In the genomic region with DNA sequence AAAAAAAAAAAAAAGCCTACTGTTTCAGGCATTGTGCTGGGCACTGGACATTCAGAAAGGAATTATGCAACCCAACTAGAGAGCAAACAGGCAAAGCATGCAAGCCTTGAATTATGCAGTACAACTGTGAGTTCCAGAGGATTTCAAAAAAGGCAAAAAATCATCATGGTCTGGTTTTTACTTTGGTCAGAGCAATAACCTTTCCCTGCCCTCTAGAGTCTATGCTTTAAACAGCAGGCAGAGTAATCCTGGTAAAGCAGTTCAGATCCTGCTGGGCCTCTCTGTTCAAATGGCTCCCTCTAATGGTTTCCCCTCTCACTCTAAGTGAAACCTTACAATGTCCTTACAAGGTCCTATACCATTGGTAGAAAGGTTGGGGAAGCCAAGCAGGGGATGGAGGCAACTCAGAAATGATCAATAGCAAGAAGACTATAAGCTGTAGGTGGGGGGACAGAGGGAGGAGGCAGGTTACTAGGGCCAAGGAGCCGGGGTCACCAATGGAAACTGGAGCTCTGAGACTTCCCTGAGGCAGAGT, we compare ENCODE assay signal across 8 cellular contexts. TPM values are rescaled to one million over a fixed set of nuclear protein-coding genes. Genes with fewer than 3 reads are reported as not detected.
DNase-seq lines count a peak whose midpoint lies in the region; ATAC-seq and TF ChIP-seq lines count a peak whose summit lies in the region.

No MANE protein-coding gene starts in this region.

- no peak overlapping the region for H3K9ac ChIP-seq in SK-N-MC (ENCODE audit: insufficient read length)

- no peak overlapping the region for H3K27ac Mint-ChIP-seq in central memory CD8-positive, alpha-beta T cell (ENCODE audit: low read depth)
- H3K27ac Mint-ChIP-seq in stimulated activated naive CD8-positive, alpha-beta T cell treated with anti-CD3 and anti-CD28 coated beads, Interleukin-15, amount 100 ng/mL, for 72 hours, result peak overlapping the region in 1 of 2 donors; percentile 74

- no peaks in the 10 kb centered on the region for H3K27me3 ChIP-seq in kidney epithelial cell (ENCODE audit: control insufficient read depth, insufficient read depth, low read length)

- DNase-seq in AG08396 (ENCODE audit: low spot score) (peak; percentile 89), NCI-H1105 treated with DMSO at 0.1 percent for 48 hours (lab: John Stamatoyannopoulos, UW) (peak; percentile 70), SK-N-MC (ENCODE audit: low read depth, low spot score) (peak; percentile 79), kidney epithelial cell (ENCODE audit: low read depth) (peak; percentile 76)
- peak in 1 of 2 donors; percentile 23 for DNase-seq in central memory CD8-positive, alpha-beta T cell (ENCODE audit: low spot score in 2 of 2)
- peak; percentile 54 to 62 for DNase-seq in stimulated activated naive CD8-positive, alpha-beta T cell treated with anti-CD3 and anti-CD28 coated beads, Interleukin-15, amount 100 ng/mL, for 72 hours

- TF ChIP-seq CTCF in GM12872 (IDR thresholded peaks at IDR 0.05; ENCODE audit: insufficient read depth, low read depth, low read length), result peak; percentile 86
- TF ChIP-seq CTCF in kidney epithelial cell (IDR thresholded peaks at IDR 0.05; ENCODE audit: insufficient read depth, low read length, poor library complexity, severe bottlenecking), result peak; percentile 97

- H3K27me3 Mint-ChIP-seq in central memory CD8-positive, alpha-beta T cell, result no peaks in the 10 kb centered on the region
- no peaks in the 10 kb centered on the region for H3K27me3 Mint-ChIP-seq in stimulated activated naive CD8-positive, alpha-beta T cell treated with anti-CD3 and anti-CD28 coated beads, Interleukin-15, amount 100 ng/mL, for 72 hours

- peaks cover 15% of the 10 kb centered on the region for H3K4me1 Mint-ChIP-seq in central memory CD8-positive, alpha-beta T cell
- H3K4me1 Mint-ChIP-seq in stimulated activated naive CD8-positive, alpha-beta T cell treated with anti-CD3 and anti-CD28 coated beads, Interleukin-15, amount 100 ng/mL, for 72 hours, result peaks cover 62% of the 10 kb centered on the region

- H3K9me3 ChIP-seq in SK-N-MC (ENCODE audit: low read depth, low read length), result no peaks in the 10 kb centered on the region

- H3K36me3 ChIP-seq in SK-N-MC (ENCODE audit: insufficient read depth, low read length) (no peaks in the 10 kb centered on the region), kidney epithelial cell (ENCODE audit: control insufficient read depth, insufficient read depth, low read length) (no peaks in the 10 kb centered on the region)

- H3K36me3 Mint-ChIP-seq in central memory CD8-positive, alpha-beta T cell (ENCODE audit: insufficient read depth), result peaks cover 8% of the 10 kb centered on the region

- no peak overlapping the region for H3K27ac ChIP-seq in SK-N-MC

- H3K4me3 ChIP-seq in SK-N-MC (no peak overlapping the region), kidney epithelial cell (ENCODE audit: low read depth, low read length) (no peak overlapping the region)

- no peak overlapping the region for H3K4me3 Mint-ChIP-seq in central memory CD8-positive, alpha-beta T cell
- H3K4me3 Mint-ChIP-seq in stimulated activated naive CD8-positive, alpha-beta T cell treated with anti-CD3 and anti-CD28 coated beads, Interleukin-15, amount 100 ng/mL, for 72 hours, result no peak overlapping the region

- no peaks in the 10 kb centered on the region for H3K9me3 Mint-ChIP-seq in central memory CD8-positive, alpha-beta T cell
- no peaks in the 10 kb centered on the region for H3K9me3 Mint-ChIP-seq in stimulated activated naive CD8-positive, alpha-beta T cell treated with anti-CD3 and anti-CD28 coated beads, Interleukin-15, amount 100 ng/mL, for 72 hours

- peak; percentile 5 for ATAC-seq in central memory CD8-positive, alpha-beta T cell (replicated peaks; ENCODE audit: extremely low read depth, poor library complexity, severe bottlenecking)
- peak; percentile 51 for ATAC-seq in stimulated activated naive CD8-positive, alpha-beta T cell treated with anti-CD3 and anti-CD28 coated beads, Interleukin-15, amount 100 ng/mL, for 72 hours
- ATAC-seq in GM19328 (IDR thresholded peaks at IDR 0.05; ENCODE audit: unreplicated experiment), result no peak

RNA-seq across cellular contexts. Expression of gene TAF15, which starts 4.6 kb away (rescaled TPM):
- total RNA-seq in kidney epithelial cell, result 21.2 and 36.1 TPM in 2 replicates

RNA-seq across cellular contexts. Expression of gene MMP28, which starts 9.3 kb away (rescaled TPM):
- 0.17 TPM in 1 of 2 replicates, not detected in the other for total RNA-seq in kidney epithelial cell

RNA-seq across cellular contexts. Expression of gene C17orf50, which starts 44.0 kb away (rescaled TPM):
- total RNA-seq in kidney epithelial cell, result not detected in 2 replicates

RNA-seq across cellular contexts. Expression of gene GAS2L2, which starts 51.7 kb away (rescaled TPM):
- total RNA-seq in kidney epithelial cell, result not detected in 2 replicates
